Comparison of ENCODE assay signal across 18 cellular contexts in the genomic region with DNA sequence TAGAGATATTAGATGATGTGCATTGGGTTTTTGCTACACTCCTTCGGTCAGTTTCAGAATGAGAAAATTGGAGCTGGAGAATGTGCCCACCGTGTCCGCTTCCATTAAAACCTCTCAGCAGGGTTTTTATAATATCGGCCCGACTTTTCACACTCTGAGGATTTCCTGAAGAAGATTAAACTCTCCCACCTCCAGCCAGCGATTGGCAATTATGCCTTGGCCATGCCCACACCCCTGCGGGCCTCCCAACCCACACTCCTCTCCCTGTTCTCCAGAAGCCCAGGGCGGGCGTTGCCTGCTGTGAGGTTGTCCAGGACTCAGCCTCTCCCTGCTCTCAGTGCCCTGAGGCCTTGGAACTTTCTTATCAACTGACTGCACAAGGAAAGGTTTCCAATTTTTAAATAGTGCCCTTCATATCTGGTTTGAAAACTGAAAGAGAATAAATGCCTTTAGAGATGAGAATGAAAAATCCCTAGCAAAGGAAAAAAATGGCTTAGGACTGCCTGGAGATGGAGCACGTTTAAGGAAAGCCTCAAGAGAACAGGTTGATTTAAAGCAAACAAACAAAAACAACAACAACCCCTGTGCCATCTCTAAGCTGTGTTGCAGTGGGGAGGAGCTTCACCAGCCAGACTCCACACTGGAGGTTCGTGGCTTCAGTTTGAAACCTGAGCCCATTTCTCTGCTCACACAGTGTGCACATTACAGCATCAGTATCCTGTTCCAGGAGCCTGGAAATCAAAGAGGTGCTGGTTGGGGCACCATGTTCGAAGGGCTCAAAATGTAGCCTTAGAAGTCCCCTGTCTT.
DNase-seq lines count a peak whose midpoint lies in the region; ATAC-seq, FAIRE-seq and TF ChIP-seq lines count a peak whose summit lies in the region.
"Had no signal": no experiment of that assay in that cellular context is flagged by ENCODE, and none has a peak within 500 bp of the region (broad histone marks: within the 10 kb centered on the region; RNA-seq: fewer than 3 reads in every experiment).

No MANE protein-coding gene starts in this region.

- no peaks in the 10 kb centered on the region for H4K20me1 ChIP-seq in keratinocyte (ENCODE audit: control insufficient read depth, extremely low read depth, insufficient read depth, low read length)

- H3K9me1 ChIP-seq in keratinocyte (ENCODE audit: control insufficient read depth, extremely low read depth, insufficient read depth, low read length) = no peaks in the 10 kb centered on the region

- no peak overlapping the region for H3K9ac ChIP-seq in keratinocyte (ENCODE audit: control insufficient read depth, extremely low read depth, insufficient read depth, low read length)

- no peaks in the 10 kb centered on the region for H3K27me3 ChIP-seq in cardiac muscle cell
- H3K27me3 ChIP-seq in keratinocyte (ENCODE audit: control insufficient read depth, extremely low read depth, insufficient read depth, low read length) = no peaks in the 10 kb centered on the region
- no peaks in the 10 kb centered on the region for H3K27me3 ChIP-seq in aorta (ENCODE audit: control insufficient read depth in 1 of 2, insufficient read depth in 2 of 2, low read length in 1 of 2)

- TF ChIP-seq CTCF in cardiac muscle cell (IDR thresholded peaks at IDR 0.05; ENCODE audit: low read depth, low read length) (no peak), WTC11 (IDR thresholded peaks at IDR 0.05) (no peak), keratinocyte (optimal IDR thresholded peaks at IDR 0.05 in 1 of 3, IDR thresholded peaks at IDR 0.05 in 1 of 3, conservative IDR thresholded peaks at IDR 0.05 in 1 of 3; ENCODE audit: extremely low read depth in 1 of 3, insufficient read depth in 2 of 3, low read length in 3 of 3) (no peak)

- H3K9me3 Mint-ChIP-seq in WTC11 = no peaks in the 10 kb centered on the region
- H3K9me3 Mint-ChIP-seq: central memory CD8-positive, alpha-beta T cell had no signal

- dilution Hi-C loops in keratinocyte (cut with MboI; ENCODE audit: extremely low pct_ligation_motif_present, low sequenced_read_pairs) = no loop called here

- no peaks in the 10 kb centered on the region for H3K9me3 ChIP-seq in cardiac muscle cell (ENCODE audit: low read depth)
- H3K9me3 ChIP-seq in keratinocyte (ENCODE audit: control insufficient read depth, low read depth, low read length) = no peaks in the 10 kb centered on the region
- H3K9me3 ChIP-seq in aorta (ENCODE audit: control insufficient read depth, low read length) = no peaks in the 10 kb centered on the region
- H3K9me3 ChIP-seq: gastroesophageal sphincter, prostate gland, tibial artery had no signal

- 0 out of 2 replicates have a peak, but pooled peaks have one; percentile 41 for ATAC-seq in WTC11
- ATAC-seq in aorta (ENCODE audit: low FRiP score) = peak; percentile 40
- ATAC-seq in GM21526 (IDR thresholded peaks at IDR 0.05; ENCODE audit: low FRiP score, unreplicated experiment) = no peak
- ATAC-seq: gastroesophageal sphincter, Panc1 had no signal

- no peak overlapping the region for H3K4me3 Mint-ChIP-seq in WTC11
- H3K4me3 Mint-ChIP-seq: central memory CD8-positive, alpha-beta T cell had no signal

- POLR2A ChIA-PET in WTC11 (lab: Charles Lee) = no interaction called here

- no peaks in the 10 kb centered on the region for H3K36me3 Mint-ChIP-seq in WTC11

- H3K4me2 ChIP-seq in keratinocyte (ENCODE audit: control insufficient read depth, extremely low read depth, insufficient read depth, low read depth, low read length) = peak overlapping the region; percentile 25

- H2AFZ ChIP-seq in keratinocyte (ENCODE audit: control insufficient read depth, low read length) = peak overlapping the region; percentile 26

- CTCF ChIA-PET in WTC11 (lab: Charles Lee) = interaction anchor here (1.0 to 2.3 kb wide), 7 partner anchors 10 to 398 kb away, joined by 3 to 14 read pairs (median 5); no protein-coding TSS in a partner anchor

- peak overlapping the region; percentile 86 for H3K27ac ChIP-seq in cardiac muscle cell
- no peak overlapping the region for H3K27ac ChIP-seq in keratinocyte (ENCODE audit: control insufficient read depth, insufficient read depth, low read length)
- no peak overlapping the region for H3K27ac ChIP-seq in aorta (ENCODE audit: low read depth in 1 of 2, low read length in 2 of 2)
- H3K27ac ChIP-seq: gastroesophageal sphincter, prostate gland, tibial artery had no signal

- H3K4me3 ChIP-seq in cardiac muscle cell (no peak overlapping the region), keratinocyte (ENCODE audit: control insufficient read depth in 2 of 3, extremely low read depth in 1 of 3, insufficient read depth in 2 of 3, low read depth in 1 of 3, low read length in 3 of 3) (no peak overlapping the region), aorta (ENCODE audit: low read length in 2 of 2) (no peak overlapping the region)
- H3K4me3 ChIP-seq: gastroesophageal sphincter, prostate gland, tibial artery had no signal

- no peak overlapping the region; the same call in 1 of the 2 replicates for H3K27ac Mint-ChIP-seq in WTC11

- H3K36me3 ChIP-seq in cardiac muscle cell (no peaks in the 10 kb centered on the region), keratinocyte (ENCODE audit: control insufficient read depth in 2 of 2, extremely low read depth in 1 of 2, insufficient read depth in 2 of 2, low read length in 2 of 2) (no peaks in the 10 kb centered on the region), aorta (ENCODE audit: control insufficient read depth in 1 of 2, insufficient read depth in 2 of 2, low read length in 1 of 2) (no peaks in the 10 kb centered on the region)
- H3K36me3 ChIP-seq: gastroesophageal sphincter, prostate gland, tibial artery had no signal

- intact Hi-C loops in cardiac septum (cut with DNase I) (no loop called here), aorta (cut with DNase I) (loop anchor here in 1 of 2 donors (5.0 kb wide), 1 partner anchor 74 kb away; no protein-coding TSS in a partner anchor)

- H3K4me1 ChIP-seq in cardiac muscle cell (ENCODE audit: low read depth) (peaks cover 62% of the 10 kb centered on the region), keratinocyte (ENCODE audit: control insufficient read depth, extremely low read depth, insufficient read depth, low read length) (peaks cover 2% of the 10 kb centered on the region), aorta (ENCODE audit: control insufficient read depth in 1 of 2, insufficient read depth in 2 of 2, low read length in 2 of 2) (no peaks in the 10 kb centered on the region)
- H3K4me1 ChIP-seq: gastroesophageal sphincter, prostate gland, tibial artery had no signal

- WGBS in aorta, 2 donors = 19 to 24% methylated on average over 12 of the region's 12 CpGs

- peak; percentile 44 for FAIRE-seq in keratinocyte (lab: Jason Lieb, UNC)

- peaks cover 21% of the 10 kb centered on the region for H3K4me1 Mint-ChIP-seq in WTC11
- H3K4me1 Mint-ChIP-seq: central memory CD8-positive, alpha-beta T cell had no signal

- DNase-seq in cardiac muscle cell (ENCODE audit: low read depth in 1 of 2, low spot score in 1 of 2) (peak; percentile 29 to 71), cardiac septum (ENCODE audit: low spot score) (no peak), WTC11 (ENCODE audit: low spot score) (no peak), keratinocyte (ENCODE audit: low read depth, low spot score) (no peak), aorta (peak in 1 of 2 donors; percentile 51), kidney tubule cell (ENCODE audit: low spot score) (no peak), EL (no peak)
- DNase-seq: ACHN; activated naive CD4-positive, alpha-beta T cell; GF-D8; NCI-H146; NCI-H526; tibial artery had no signal

- no peaks in the 10 kb centered on the region for H3K79me2 ChIP-seq in keratinocyte (ENCODE audit: control insufficient read depth, insufficient read depth, low read length)

- no peaks in the 10 kb centered on the region; the same call in none of the 2 replicates for H3K27me3 Mint-ChIP-seq in WTC11 (ENCODE audit: low read depth)

TF ChIP-seq in WTC11, 78 proteins besides CTCF, POLR2A, EP300 and RAD21:
- TF ChIP-seq, protein P1, sequence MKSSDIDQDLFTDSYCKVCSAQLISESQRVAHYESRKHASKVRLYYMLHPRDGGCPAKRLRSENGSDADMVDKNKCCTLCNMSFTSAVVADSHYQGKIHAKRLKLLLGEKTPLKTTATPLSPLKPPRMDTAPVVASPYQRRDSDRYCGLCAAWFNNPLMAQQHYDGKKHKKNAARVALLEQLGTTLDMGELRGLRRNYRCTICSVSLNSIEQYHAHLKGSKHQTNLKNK (CRISPR knock-in tag; IDR thresholded peaks at IDR 0.05) = no peak
- TF ChIP-seq, protein P2, sequence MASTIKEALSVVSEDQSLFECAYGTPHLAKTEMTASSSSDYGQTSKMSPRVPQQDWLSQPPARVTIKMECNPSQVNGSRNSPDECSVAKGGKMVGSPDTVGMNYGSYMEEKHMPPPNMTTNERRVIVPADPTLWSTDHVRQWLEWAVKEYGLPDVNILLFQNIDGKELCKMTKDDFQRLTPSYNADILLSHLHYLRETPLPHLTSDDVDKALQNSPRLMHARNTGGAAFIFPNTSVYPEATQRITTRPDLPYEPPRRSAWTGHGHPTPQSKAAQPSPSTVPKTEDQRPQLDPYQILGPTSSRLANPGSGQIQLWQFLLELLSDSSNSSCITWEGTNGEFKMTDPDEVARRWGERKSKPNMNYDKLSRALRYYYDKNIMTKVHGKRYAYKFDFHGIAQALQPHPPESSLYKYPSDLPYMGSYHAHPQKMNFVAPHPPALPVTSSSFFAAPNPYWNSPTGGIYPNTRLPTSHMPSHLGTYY (CRISPR knock-in tag; IDR thresholded peaks at IDR 0.05) = no peak
- TF ChIP-seq ESRRA (CRISPR knock-in tag; IDR thresholded peaks at IDR 0.05; ENCODE audit: borderline replicate concordance) = no peak
- no peak for TF ChIP-seq E2F5 (CRISPR knock-in tag; IDR thresholded peaks at IDR 0.05)
TF ChIP-seq in WTC11: peak in this region for 0.

Comparison
In these comparisons a context has a peak if more than half of its experiments do, and no peak if none do; other contexts are left out.
1. DNase-seq: peak in cardiac muscle cell (2 of 2); none in cardiac septum (single experiment), WTC11 (single experiment), keratinocyte (single experiment), kidney tubule cell (single experiment) and EL (single experiment).